ENCODE assay signal across 35 cellular contexts in genomic region chr11:85558411-85558810, GRCh38.
"Had no signal": no experiment of that assay in that cellular context is flagged by ENCODE, and none has a peak within 500 bp of the region (broad histone marks: within the 10 kb centered on the region; RNA-seq: fewer than 3 reads in every experiment).

No MANE protein-coding gene starts in this region.

- H3K27me3 ChIP-seq: MG63 had no signal

- H3K9me3 ChIP-seq: MG63 had no signal

- H3K4me3 ChIP-seq: MG63 had no signal

- H3K36me3 ChIP-seq: MG63 had no signal

- DNase-seq: Kasumi-1, MG63, MM.1S, MV-4-11, NCI-H1048, NCI-H1092, NCI-H1092 treated with DMSO at 0.1 percent for 48 hours, NCI-H1105, NCI-H1105 treated with DMSO at 0.1 percent for 48 hours, NCI-H1417, NCI-H1417 treated with DMSO at 0.1 percent for 48 hours, NCI-H1436, NCI-H1436 treated with DMSO at 0.1 percent for 48 hours, NCI-H146, NCI-H1694 treated with DMSO at 0.1 percent for 48 hours, NCI-H187, NCI-H187 treated with DMSO at 0.1 percent for 48 hours, NCI-H1930, NCI-H2029, NCI-H2029 treated with DMSO at 0.1 percent for 48 hours, NCI-H2081, NCI-H2081 treated with DMSO at 0.1 percent for 48 hours, NCI-H2107, NCI-H2171, NCI-H2171 treated with DMSO at 0.1 percent for 48 hours, NCI-H2227 treated with DMSO at 0.1 percent for 48 hours, NCI-H226, NCI-H345, NCI-H446, NCI-H446 treated with DMSO at 0.1 percent for 48 hours, NCI-H510A, NCI-H510A treated with DMSO at 0.1 percent for 48 hours, NCI-H524, NCI-H524 treated with DMSO at 0.1 percent for 48 hours, NCI-H526 had no signal
